In the genomic region with DNA sequence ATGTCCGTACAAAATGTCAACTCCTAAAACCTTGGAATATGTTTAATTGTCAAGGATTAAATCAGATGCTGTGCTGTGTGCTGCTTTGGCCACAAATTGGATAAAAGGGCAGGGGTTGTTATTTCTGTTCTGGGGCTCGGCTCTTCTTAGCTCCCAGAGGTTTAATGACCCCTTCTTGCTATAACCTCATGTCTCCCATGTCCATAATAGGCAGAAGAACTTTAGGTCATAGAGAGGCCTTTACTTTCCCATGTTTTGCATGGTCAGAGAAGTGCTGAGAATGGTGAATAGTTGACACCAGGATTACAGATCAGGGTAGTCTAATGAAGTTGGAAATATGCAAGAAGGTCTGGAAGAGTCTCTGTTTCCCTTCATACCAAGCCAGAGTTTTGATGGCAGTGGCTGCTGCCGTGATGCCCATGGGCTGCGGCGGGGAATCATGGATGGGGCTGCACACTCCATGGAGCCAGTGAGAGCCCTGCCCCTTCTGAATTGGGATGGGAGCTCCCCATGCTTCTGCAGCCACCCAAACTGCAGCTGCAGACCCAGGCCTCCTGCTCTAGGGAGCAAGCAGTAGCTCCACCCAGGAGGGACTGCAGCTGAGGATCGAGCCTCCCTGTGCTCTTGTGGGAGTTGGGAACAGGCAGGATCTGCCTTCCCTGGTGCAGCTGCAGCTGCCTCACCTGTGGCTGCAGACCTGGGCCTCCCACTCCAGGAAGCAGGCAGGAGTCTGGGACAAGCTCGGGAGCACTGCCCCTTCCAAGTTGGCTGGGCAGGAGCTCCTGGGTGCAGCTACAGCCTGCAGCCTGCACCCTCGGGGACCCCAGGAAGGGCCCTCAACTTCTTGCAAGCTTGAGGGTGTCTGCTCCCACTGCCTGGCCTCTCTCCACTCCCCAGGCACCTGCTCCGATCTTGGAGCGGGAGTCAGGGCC, we compare ENCODE assay signal across 24 cellular contexts. TPM values are rescaled to one million over a fixed set of nuclear protein-coding genes. Genes with fewer than 3 reads are reported as not detected.
"Had no signal": no experiment of that assay in that cellular context is flagged by ENCODE, and none has a peak within 500 bp of the region (broad histone marks: within the 10 kb centered on the region; RNA-seq: fewer than 3 reads in every experiment).

No MANE protein-coding gene starts in this region.

- FAIRE-seq: frontal cortex had no signal

- ATAC-seq: activated CD4-positive, alpha-beta T cell treated with anti-CD3 and anti-CD28 coated beads for 36 hours; activated T-cell treated with anti-CD3 and anti-CD28 coated beads, Interleukin-2, amount 50 U/mL, for 4 hours; T-helper 17 cell had no signal

- H3K4me3 ChIP-seq: breast epithelium, colonic mucosa, dorsolateral prefrontal cortex, esophagus muscularis mucosa, sigmoid colon, SK-N-MC, thoracic aorta, upper lobe of left lung had no signal

- H3K36me3 ChIP-seq: breast epithelium, colonic mucosa, esophagus muscularis mucosa, sigmoid colon, thoracic aorta, upper lobe of left lung had no signal

- H3K27ac ChIP-seq: colonic mucosa, dorsolateral prefrontal cortex, parathyroid adenoma, SK-N-MC, thoracic aorta, upper lobe of left lung had no signal

- H3K9me3 ChIP-seq: breast epithelium, colonic mucosa, esophagus muscularis mucosa, sigmoid colon, thoracic aorta, upper lobe of left lung had no signal

- H3K4me1 ChIP-seq: breast epithelium, colonic mucosa, esophagus muscularis mucosa, parathyroid adenoma, sigmoid colon, upper lobe of left lung had no signal

- DNase-seq: activated B cell treated with CpG ODN at 0.5 μM for 24 hours; activated CD4-positive, alpha-beta T cell treated with anti-CD3 and anti-CD28 coated beads for 36 hours; activated CD4-positive, alpha-beta T cell treated with anti-CD3 and anti-CD28 coated beads, Interleukin-2, amount 50 U/mL, for 4 hours; activated CD8-positive, alpha-beta memory T cell treated with anti-CD3 and anti-CD28 coated beads, Interleukin-2, amount 50 U/mL, for 48 hours; activated naive CD4-positive, alpha-beta T cell; activated naive CD8-positive, alpha-beta T cell treated with anti-CD3 and anti-CD28 coated beads for 36 hours; activated T-cell treated with anti-CD3 and anti-CD28 coated beads, Interleukin-2, amount 50 U/mL, for 4 hours; colonic mucosa; dorsolateral prefrontal cortex; islet precursor cell; sigmoid colon; stimulated activated CD4-positive, alpha-beta T cell treated with anti-CD3 and anti-CD28 coated beads, Interleukin-4, amount 100 ng/mL, for 1 hour; SW 1271; T-helper 17 cell had no signal

- H3K27me3 ChIP-seq: breast epithelium, colonic mucosa, dorsolateral prefrontal cortex, esophagus muscularis mucosa, sigmoid colon, upper lobe of left lung had no signal

RNA-seq across cellular contexts. Expression of gene STEAP4, which starts 23.1 kb away (rescaled TPM):
- total RNA-seq: activated CD4-positive, alpha-beta T cell treated with anti-CD3 and anti-CD28 coated beads for 36 hours; activated CD8-positive, alpha-beta memory T cell treated with anti-CD3 and anti-CD28 coated beads for 36 hours; activated naive CD8-positive, alpha-beta T cell treated with anti-CD3 and anti-CD28 coated beads for 36 hours; natural killer cell treated with Interleukin-12 subunit alpha and Interleukin-12 subunit beta and Interleukin-15 and Interleukin-18, amount 100 ng/mL, for 72 hours; pulmonary artery endothelial cell had no signal
